In the genomic region with DNA sequence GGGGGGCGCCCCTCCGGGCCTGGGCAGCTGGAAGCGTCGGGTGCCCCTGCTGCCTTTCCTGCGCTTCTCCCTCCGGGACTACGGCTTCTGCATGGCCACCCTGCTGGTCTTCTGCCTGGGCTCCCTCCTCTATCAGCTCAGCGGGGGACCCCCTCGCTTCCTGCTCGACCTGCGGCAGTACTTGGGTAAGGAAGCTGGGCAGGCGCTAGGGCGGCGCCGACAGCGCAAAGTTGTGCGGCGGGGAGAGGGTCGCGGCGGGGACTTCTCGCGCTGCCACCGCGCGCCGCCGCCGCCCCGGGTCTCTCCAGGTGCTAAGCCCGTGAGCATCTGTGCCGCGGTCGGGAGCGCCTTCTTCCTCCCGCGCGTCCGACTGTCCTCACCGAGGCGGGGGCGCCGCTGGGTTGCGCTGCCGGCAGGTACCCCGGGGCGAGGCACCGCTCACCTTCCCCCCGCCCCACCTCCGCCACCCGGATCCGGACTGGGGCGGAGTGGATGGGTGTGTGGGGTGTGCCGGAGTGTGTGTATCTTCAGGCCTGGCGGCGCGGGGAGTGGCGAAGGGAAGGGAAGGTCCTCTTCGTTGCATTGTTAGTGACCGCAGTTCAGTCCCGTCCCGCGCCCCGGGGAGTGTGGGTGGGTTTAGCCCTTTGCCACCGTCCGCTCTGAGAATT, we compare ENCODE assay signal across 8 cellular contexts.
DNase-seq lines count a peak whose midpoint lies in the region; ATAC-seq lines count a peak whose summit lies in the region.

No MANE protein-coding gene starts in this region.

- ATAC-seq in GM19452 (IDR thresholded peaks at IDR 0.05; ENCODE audit: unreplicated experiment), result no peak

- DNase-seq in NCI-H2227 (lab: John Stamatoyannopoulos, UW; ENCODE audit: unreplicated experiment), result peak; percentile 16
- DNase-seq in NCI-H2227 treated with DMSO at 0.1 percent for 48 hours (lab: John Stamatoyannopoulos, UW), result no peak
- DNase-seq in HK-2 (ENCODE audit: unreplicated experiment), result peak; percentile 44
- DNase-seq in T-helper 22 cell (ENCODE audit: low read depth), result peak; percentile 49
- DNase-seq in caudate nucleus (lab: John Stamatoyannopoulos, UW), result peak in 20 of 61 donors; percentile 11 to 64 (median 50)
- DNase-seq in kidney tubule cell (ENCODE audit: low spot score), result peak; percentile 16
- DNase-seq in stimulated activated CD4-positive, alpha-beta T cell treated with anti-CD3 and anti-CD28 coated beads, Interleukin-2, amount 100 ng/mL, for 48 hours, result peak; percentile 26 to 32

- peak overlapping the region; percentile 58 for H3K27ac ChIP-seq in caudate nucleus (ENCODE audit: low read depth, low read length)
